ENCODE assay signal across 25 cellular contexts in genomic region chr2:156165742-156166141, GRCh38.
"Had no signal": no experiment of that assay in that cellular context is flagged by ENCODE, and none has a peak within 500 bp of the region (broad histone marks: within the 10 kb centered on the region; RNA-seq: fewer than 3 reads in every experiment).

No MANE protein-coding gene starts in this region.

- H3K27me3 ChIP-seq: stomach, suprapubic skin, testis, thyroid gland, tibial artery, tibial nerve, transverse colon, upper lobe of left lung, upper lobe of right lung, uterus, vagina had no signal

- H3K9me3 ChIP-seq: suprapubic skin, testis, thoracic aorta, thyroid gland, tibial artery, upper lobe of left lung, upper lobe of right lung, uterus, vagina had no signal

- H3K27ac ChIP-seq: stomach, suprapubic skin, testis, thoracic aorta, thyroid gland, tibial artery, tibial nerve, transverse colon, upper lobe of left lung, upper lobe of right lung, uterus, vagina had no signal

- ATAC-seq: stimulated activated effector memory CD8-positive, alpha-beta T cell treated with anti-CD3 and anti-CD28 coated beads, Interleukin-12 subunit alpha, Interleukin-12 subunit beta, amount 100 ng/mL, for 72 hours; stimulated activated memory B cell treated with anti-CD40 and anti-IgM and Interleukin-4, amounts not matched to agents 10 μg/mL and 1 μg/mL and 100 μg/mL, for 72 hours; stimulated activated naive B cell treated with anti-CD40 and anti-IgM and Interleukin-4, amounts not matched to agents 10 μg/mL and 1 μg/mL and 100 μg/mL, for 72 hours; stimulated activated naive CD8-positive, alpha-beta T cell treated with anti-CD3 and anti-CD28 coated beads, Interleukin-15, amount 100 ng/mL, for 72 hours; stimulated activated naive CD8-positive, alpha-beta T cell treated with anti-CD3 and anti-CD28 coated beads, Interleukin-15, Interleukin-2, amounts not matched to agents 100 U/mL and 50 U/mL, for 24 hours; upper lobe of right lung had no signal

- H3K36me3 ChIP-seq: stomach, suprapubic skin, thoracic aorta, thyroid gland, tibial artery, tibial nerve, transverse colon, upper lobe of left lung, upper lobe of right lung, uterus, vagina had no signal

- DNase-seq: stimulated activated CD4-positive, alpha-beta T cell treated with anti-CD3 and anti-CD28 coated beads, Interleukin-2, amount 100 ng/mL, for 48 hours; stimulated activated CD4-positive, alpha-beta T cell treated with anti-CD3 and anti-CD28 coated beads, Interleukin-4, amount 100 ng/mL, for 1 hour; stimulated activated CD4-positive, alpha-beta T cell treated with anti-CD3 and anti-CD28 coated beads, Interleukin-4, amount 100 ng/mL, for 24 hours; stimulated activated CD4-positive, alpha-beta T cell treated with anti-CD3 and anti-CD28 coated beads, Interleukin-4, amount 100 ng/mL, for 4 hours; stimulated activated CD8-positive, alpha-beta memory T cell treated with anti-CD3 and anti-CD28 coated beads, Interleukin-4, amount 100 ng/mL, for 48 hours; stimulated activated naive B cell treated with anti-CD40 and anti-IgM and Interleukin-4, amounts not matched to agents 10 μg/mL and 1 μg/mL and 100 μg/mL, for 72 hours; stimulated activated naive CD4-positive, alpha-beta T cell; stimulated activated naive CD4-positive, alpha-beta T cell treated with Interleukin-2 at 50 U/mL for 16 hours; stimulated activated naive CD8-positive, alpha-beta T cell treated with anti-CD3 and anti-CD28 coated beads, Interleukin-15, amount 100 ng/mL, for 72 hours; stimulated activated naive CD8-positive, alpha-beta T cell treated with anti-CD3 and anti-CD28 coated beads, Interleukin-15, Interleukin-2, amounts not matched to agents 100 U/mL and 50 U/mL, for 24 hours; stomach; substantia nigra; testis; thyroid gland; tibial artery; transverse colon; upper lobe of left lung; upper lobe of right lung; uterus had no signal

- H3K4me3 ChIP-seq: stomach, suprapubic skin, testis, thoracic aorta, thyroid gland, tibial artery, tibial nerve, transverse colon, upper lobe of left lung, upper lobe of right lung, uterus, vagina had no signal

- H3K4me1 ChIP-seq: suprapubic skin, testis, thyroid gland, tibial artery, tibial nerve, upper lobe of left lung, upper lobe of right lung, uterus, vagina had no signal
